ENCODE assay signal across 1 cellular context in genomic region chr22:30212996-30213441, GRCh38.
TF ChIP-seq lines count a peak whose summit lies in the region.

No MANE protein-coding gene starts in this region.

TF ChIP-seq in liver, 16 proteins besides CTCF, POLR2A, EP300 and RAD21 (continued from another document):
- TF ChIP-seq REST (IDR thresholded peaks at IDR 0.05) (no peak), FOXA1 (IDR thresholded peaks at IDR 0.05) (no peak), RXRA (IDR thresholded peaks at IDR 0.05) (no peak), FOXA2 (IDR thresholded peaks at IDR 0.05) (no peak), NR2F2 (IDR thresholded peaks at IDR 0.05) (no peak), ATF3 (IDR thresholded peaks at IDR 0.05) (no peak), EGR1 (IDR thresholded peaks at IDR 0.05; ENCODE audit: low read depth in 2 of 2) (no peak), YY1 (IDR thresholded peaks at IDR 0.05) (no peak), TAF1 (conservative IDR thresholded peaks at IDR 0.05) (no peak), MAX (IDR thresholded peaks at IDR 0.05) (no peak), HNF4A (conservative IDR thresholded peaks at IDR 0.05) (no peak), HNF4G (IDR thresholded peaks at IDR 0.05) (no peak), GABPA (IDR thresholded peaks at IDR 0.05 in 1 of 2, conservative IDR thresholded peaks at IDR 0.05 in 1 of 2) (no peak), ZBTB33 (IDR thresholded peaks at IDR 0.05) (no peak)
